Comparison of ENCODE assay signal across 18 cellular contexts in genomic region chr17:4028436-4028835, GRCh38.
"Had no signal": no experiment of that assay in that cellular context is flagged by ENCODE, and none has a peak within 500 bp of the region (broad histone marks: within the 10 kb centered on the region; RNA-seq: fewer than 3 reads in every experiment).

No MANE protein-coding gene starts in this region.

- H3K4me1 ChIP-seq: heart left ventricle had no signal

- H3K27me3 ChIP-seq: heart left ventricle, pancreas had no signal

- H3K4me3 Mint-ChIP-seq: naive B cell, nephron, type B pancreatic cell had no signal

- H3K4me2 ChIP-seq: smooth muscle cell had no signal

- FAIRE-seq: urothelium cell line had no signal

- H3K4me1 Mint-ChIP-seq: naive B cell, nephron had no signal

- DNase-seq: dermis blood vessel endothelial cell; effector CD4-positive, alpha-beta T cell; heart left ventricle; hippocampal formation; kidney glomerular epithelial cell; mesendoderm; naive B cell; occipital lobe; pancreas; right cardiac atrium; stimulated activated CD4-positive, alpha-beta T cell treated with anti-CD3 and anti-CD28 coated beads, Interleukin-2, amount 100 ng/mL, for 48 hours; stimulated activated naive CD4-positive, alpha-beta T cell treated with Interleukin-2 at 50 U/mL for 16 hours had no signal

- H3K27me3 Mint-ChIP-seq: naive B cell, progenitor cell of endocrine pancreas, type B pancreatic cell had no signal

- H3K4me3 ChIP-seq: heart left ventricle, pancreas, smooth muscle cell had no signal

- H3K27ac Mint-ChIP-seq: nephron, progenitor cell of endocrine pancreas, type B pancreatic cell had no signal

- ATAC-seq: esophagus mucosa, heart left ventricle, pancreas, right cardiac atrium had no signal

- H3K27ac ChIP-seq: heart left ventricle, pancreas had no signal
